ENCODE assay signal across 8 cellular contexts in the genomic region with DNA sequence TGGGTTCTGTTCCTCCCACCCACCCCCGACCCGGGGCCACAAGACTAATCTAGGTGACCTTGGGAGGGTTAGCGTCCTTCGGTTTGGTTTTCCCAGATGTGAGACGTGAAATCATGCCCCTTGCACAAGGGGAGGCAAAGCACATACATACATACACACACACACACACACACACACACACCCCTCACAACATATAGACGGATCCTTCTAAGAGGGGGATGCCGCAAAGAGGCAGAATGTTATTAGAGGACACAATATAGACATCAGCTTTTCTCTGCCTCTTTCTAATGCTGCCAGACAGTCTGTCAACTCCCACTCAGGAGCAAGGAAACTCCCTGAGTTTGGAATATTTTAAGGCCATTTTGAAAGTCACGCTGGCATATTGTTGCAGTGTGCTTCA. TPM values are rescaled to one million over a fixed set of nuclear protein-coding genes. Genes with fewer than 3 reads are reported as not detected.
DNase-seq lines count a peak whose midpoint lies in the region; ATAC-seq and TF ChIP-seq lines count a peak whose summit lies in the region.

No MANE protein-coding gene starts in this region.

- in situ Hi-C loops in KBM-7 (cut with MboI; ENCODE audit: low pct_unique_long_range_greater_than_20kb, low sequenced_read_pairs) = no loop called here

- ATAC-seq in left ventricle myocardium superior (peak; percentile 5), HG03378 (IDR thresholded peaks at IDR 0.05; ENCODE audit: unreplicated experiment) (no peak)

- peak; percentile 13 for DNase-seq in HT1080 (ENCODE audit: low read depth)
- no peak for DNase-seq in WERI-Rb-1
- DNase-seq in left ventricle myocardium superior = no peak
- DNase-seq in C1 segment of cervical spinal cord (lab: John Stamatoyannopoulos, UW) = no peak
- no peak for DNase-seq in KBM-7
- DNase-seq in AML-193 (lab: John Stamatoyannopoulos, UW) = no peak

- TF ChIP-seq CTCF in WERI-Rb-1 (IDR thresholded peaks at IDR 0.05; ENCODE audit: low read depth, low read length) = no peak

- H3K27ac ChIP-seq in WERI-Rb-1 (no peak overlapping the region), skeletal muscle tissue (ENCODE audit: low read depth, low read length) (peak overlapping the region; percentile 20)

- H3K36me3 ChIP-seq in WERI-Rb-1 (peaks cover 5% of the 10 kb centered on the region; the same call in 1 of the 2 replicates), skeletal muscle tissue (ENCODE audit: control insufficient read depth in 3 of 3, insufficient read depth in 3 of 3, low read length in 3 of 3) (no peaks in the 10 kb centered on the region)

- H3K27me3 ChIP-seq in WERI-Rb-1 (ENCODE audit: insufficient read depth, low read depth, severe bottlenecking) (no peaks in the 10 kb centered on the region), skeletal muscle tissue (ENCODE audit: control insufficient read depth in 3 of 3, insufficient read depth in 3 of 3, low read length in 3 of 3) (no peaks in the 10 kb centered on the region)

- peak overlapping the region in 2 of 3 donors; percentile 28 to 57 for H3K9ac ChIP-seq in skeletal muscle tissue (ENCODE audit: low read depth in 1 of 3, low read length in 3 of 3)

- H3K4me3 ChIP-seq in WERI-Rb-1 (ENCODE audit: low read depth, low read length) (peak overlapping the region; percentile 76), skeletal muscle tissue (ENCODE audit: low read length in 3 of 3) (peak overlapping the region; percentile 59 to 85 (median 84))

- peaks cover 3 to 13% (median 8%) of the 10 kb centered on the region in 3 donors for H3K4me1 ChIP-seq in skeletal muscle tissue (ENCODE audit: control insufficient read depth in 3 of 3, insufficient read depth in 3 of 3, low read length in 3 of 3)

- H3K9me3 ChIP-seq in WERI-Rb-1 (ENCODE audit: severe bottlenecking) (no peaks in the 10 kb centered on the region), skeletal muscle tissue (ENCODE audit: control insufficient read depth in 3 of 3, low read length in 3 of 3) (no peaks in the 10 kb centered on the region)

- intact Hi-C loops in left ventricle myocardium superior (cut with micrococcal nuclease) = no loop called here

RNA-seq across cellular contexts. Expression of a gene that starts 0.6 kb away (rescaled TPM):
- total RNA-seq in HT1080 (2014; rRNA removed; shearing (Covaris generic)) = 36.4 and 49.9 TPM in 2 replicates
- 35.2 and 44.8 TPM in 2 replicates for polyA plus RNA-seq in HT1080 (2015; cell fraction: cytosol; rRNA removed)
- 69.2 and 73.0 TPM in 2 replicates for polyA plus RNA-seq in HT1080 (2015; cell fraction: nucleus; rRNA removed)
- total RNA-seq in left ventricle myocardium superior (60.8 TPM), skeletal muscle tissue (48.0 TPM)
